In the genomic region with DNA sequence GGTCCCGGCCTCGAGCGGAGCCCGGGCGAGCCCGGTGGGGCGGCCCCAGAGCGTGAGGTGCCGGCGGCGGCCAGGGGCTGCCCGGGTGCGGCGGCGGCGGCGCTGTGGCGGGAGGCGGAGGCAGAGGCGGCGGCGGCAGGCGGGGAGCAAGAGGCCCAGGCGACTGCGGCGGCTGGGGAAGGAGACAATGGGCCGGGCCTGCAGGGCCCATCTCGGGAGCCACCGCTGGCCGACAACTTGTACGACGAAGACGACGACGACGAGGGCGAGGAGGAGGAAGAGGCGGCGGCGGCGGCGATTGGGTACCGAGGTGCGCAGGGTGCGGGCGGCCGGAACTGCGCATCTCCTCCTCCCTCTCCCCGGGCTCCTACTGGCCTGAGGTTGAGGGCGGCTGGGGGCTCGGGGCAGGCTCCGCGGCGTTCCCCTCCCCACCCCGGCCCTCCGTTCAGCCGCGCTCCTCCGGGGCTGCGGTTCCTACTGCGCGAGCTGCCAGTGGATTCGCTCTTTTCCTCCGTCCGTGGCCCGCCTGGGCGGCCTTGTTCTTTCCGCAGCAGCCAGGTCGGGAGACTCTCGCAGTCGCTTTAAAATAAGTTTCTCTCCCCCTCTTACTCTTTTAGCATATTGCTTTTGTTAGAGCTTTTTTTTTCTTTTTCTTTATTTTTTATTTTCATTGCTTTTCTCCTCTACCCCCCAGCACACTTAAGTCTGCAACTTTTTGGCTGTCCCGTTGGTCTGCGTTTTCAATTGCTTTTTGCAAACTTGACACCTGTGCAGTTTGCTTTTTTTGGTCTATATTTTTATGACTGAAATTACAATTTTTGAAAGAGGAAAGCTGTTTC, we compare ENCODE assay signal across 8 cellular contexts. TPM values are rescaled to one million over a fixed set of nuclear protein-coding genes. Genes with fewer than 3 reads are reported as not detected.
A peak's percentile ranks its signal among the peaks of the same experiment; 100 is the strongest.
DNase-seq lines count a peak whose midpoint lies in the region; ATAC-seq and TF ChIP-seq lines count a peak whose summit lies in the region.

No MANE protein-coding gene starts in this region.

- H3K27ac Mint-ChIP-seq in activated CD4-positive, alpha-beta memory T cell treated with anti-CD3 and anti-CD28 coated beads, Interleukin-2, amount 10 ng/mL, durations not matched to agents 7 days and 5 days, result peak overlapping the region; percentile 90

- no peaks in the 10 kb centered on the region for H3K27me3 ChIP-seq in BJ (ENCODE audit: control insufficient read depth, insufficient read depth, low read length)
- no peaks in the 10 kb centered on the region for H3K27me3 ChIP-seq in duodenal mucosa (ENCODE audit: control insufficient read depth in 1 of 2, insufficient read depth in 2 of 2, low read length in 2 of 2)

- peak overlapping the region; percentile 67 for H3K4me3 ChIP-seq in BJ (ENCODE audit: low read depth, low read length)
- H3K4me3 ChIP-seq in duodenal mucosa (ENCODE audit: low read depth in 1 of 2, low read length in 2 of 2), result peak overlapping the region; percentile 88 to 93
- H3K4me3 ChIP-seq in lower leg skin (ENCODE audit: low read depth, poor library complexity, severe bottlenecking), result peak overlapping the region; percentile 59

- POLR2A ChIA-PET in BJ (lab: Charles Lee), result no interaction called here
- POLR2A ChIA-PET in activated CD4-positive, alpha-beta memory T cell treated with anti-CD3 and anti-CD28 coated beads, Interleukin-2, amount 10 ng/mL, durations not matched to agents 7 days and 5 days (lab: Charles Lee), result interaction anchor here (0.6 to 5.9 kb wide), 26 partner anchors 10 to 835 kb away, joined by 3 to 55 read pairs (median 3); partner anchors contain the start of genes HNRNPH3 and PBLD

- 0% methylated on average over 23 to 47 of the region's 73 CpGs for WGBS in lower leg skin, 2 donors

- peaks cover 41% of the 10 kb centered on the region for H3K36me3 Mint-ChIP-seq in activated CD4-positive, alpha-beta memory T cell treated with anti-CD3 and anti-CD28 coated beads, Interleukin-2, amount 10 ng/mL, durations not matched to agents 7 days and 5 days (ENCODE audit: low read depth)

- H3K36me3 ChIP-seq in BJ (ENCODE audit: control insufficient read depth, insufficient read depth, low read length), result peaks cover 5% of the 10 kb centered on the region
- H3K36me3 ChIP-seq in duodenal mucosa (ENCODE audit: control insufficient read depth in 1 of 2, insufficient read depth in 2 of 2, low read length in 2 of 2), result peaks cover 13 to 25% of the 10 kb centered on the region in 2 donors

- H3K9me3 ChIP-seq in duodenal mucosa (ENCODE audit: control insufficient read depth in 1 of 2, low read length in 2 of 2), result no peaks in the 10 kb centered on the region

- TF ChIP-seq CTCF in BJ (IDR thresholded peaks at IDR 0.05; ENCODE audit: insufficient read depth, low read depth, low read length) (no peak), lower leg skin (IDR thresholded peaks at IDR 0.05) (no peak)

- CTCF ChIA-PET in BJ (lab: Yijun Ruan, JAX), result interaction anchor here (0.7 to 0.9 kb wide), 2 partner anchors 9 to 271 kb away, joined by 3 to 4 read pairs; no protein-coding TSS in a partner anchor
- CTCF ChIA-PET in activated CD4-positive, alpha-beta memory T cell treated with anti-CD3 and anti-CD28 coated beads, Interleukin-2, amount 10 ng/mL, durations not matched to agents 7 days and 5 days (lab: Charles Lee), result interaction anchor here (1.0 to 3.4 kb wide), 5 partner anchors 29 to 270 kb away, joined by 5 to 22 read pairs (median 6); no protein-coding TSS in a partner anchor

- no peak for TF ChIP-seq POLR2A in lower leg skin (IDR thresholded peaks at IDR 0.05)

- peak overlapping the region; percentile 87 for H3K27ac ChIP-seq in duodenal mucosa (ENCODE audit: low read depth, low read length)

- peak overlapping the region; percentile 94 for H3K4me3 Mint-ChIP-seq in activated CD4-positive, alpha-beta memory T cell treated with anti-CD3 and anti-CD28 coated beads, Interleukin-2, amount 10 ng/mL, durations not matched to agents 7 days and 5 days

- intact Hi-C loops in lower leg skin (cut with DNase I; ENCODE audit: low total_unique reads), result no loop called here

- DNase-seq in BJ (ENCODE audit: low read depth), result peak; percentile 25
- peak; percentile 76 for DNase-seq in NCI-H774 (lab: John Stamatoyannopoulos, UW)
- DNase-seq in activated CD4-positive, alpha-beta memory T cell treated with anti-CD3 and anti-CD28 coated beads, Interleukin-2, amount 10 ng/mL, durations not matched to agents 7 days and 5 days, result peak; percentile 83
- DNase-seq in lower leg skin (ENCODE audit: low spot score in 2 of 2), result peak; percentile 79 to 95
- peak; percentile 78 for DNase-seq in stimulated activated CD4-positive, alpha-beta T cell treated with anti-CD3 and anti-CD28 coated beads, Interleukin-4, amount 100 ng/mL, for 24 hours

- no peaks in the 10 kb centered on the region for H3K9me3 Mint-ChIP-seq in activated CD4-positive, alpha-beta memory T cell treated with anti-CD3 and anti-CD28 coated beads, Interleukin-2, amount 10 ng/mL, durations not matched to agents 7 days and 5 days

- H3K4me1 ChIP-seq in duodenal mucosa (ENCODE audit: control insufficient read depth in 1 of 2, insufficient read depth in 2 of 2, low read length in 2 of 2), result peaks cover 6 to 15% of the 10 kb centered on the region in 2 donors

- H3K27me3 Mint-ChIP-seq in activated CD4-positive, alpha-beta memory T cell treated with anti-CD3 and anti-CD28 coated beads, Interleukin-2, amount 10 ng/mL, durations not matched to agents 7 days and 5 days, result no peaks in the 10 kb centered on the region

- H3K4me1 Mint-ChIP-seq in activated CD4-positive, alpha-beta memory T cell treated with anti-CD3 and anti-CD28 coated beads, Interleukin-2, amount 10 ng/mL, durations not matched to agents 7 days and 5 days, result peaks cover 40% of the 10 kb centered on the region

- H3K9ac ChIP-seq in duodenal mucosa (ENCODE audit: low read depth in 1 of 2, low read length in 2 of 2), result peak overlapping the region; percentile 72 to 81

- ATAC-seq in GM19324 (IDR thresholded peaks at IDR 0.05; ENCODE audit: low FRiP score, unreplicated experiment), result peak; percentile 65
- peak; percentile 58 for ATAC-seq in HG03442 (IDR thresholded peaks at IDR 0.05; ENCODE audit: unreplicated experiment)

RNA-seq across cellular contexts. Expression of gene SIRT1, which starts 0.6 kb away (rescaled TPM):
- polyA plus RNA-seq in BJ (2011; rRNA removed), result 4.8 and 10.1 TPM in 2 replicates
- polyA minus RNA-seq in BJ (2011; rRNA and poly(A)+ RNA removed), result 2.6 and 2.7 TPM in 2 replicates
- total RNA-seq in activated CD4-positive, alpha-beta memory T cell treated with anti-CD3 and anti-CD28 coated beads, Interleukin-2, amount 10 ng/mL, durations not matched to agents 7 days and 5 days, result 10 to 100 TPM; 25.8 to 28.5 TPM
- total RNA-seq in lower leg skin, result 10 to 100 TPM; 17.6 to 23.1 (median 19.4) TPM

RNA-seq across cellular contexts. Expression of gene DNAJC12, which starts 47.1 kb away (rescaled TPM):
- 0.13 and 0.42 TPM in 2 replicates for polyA plus RNA-seq in BJ (2011; rRNA removed)
- not detected in 2 replicates for polyA minus RNA-seq in BJ (2011; rRNA and poly(A)+ RNA removed)
- total RNA-seq in activated CD4-positive, alpha-beta memory T cell treated with anti-CD3 and anti-CD28 coated beads, Interleukin-2, amount 10 ng/mL, durations not matched to agents 7 days and 5 days, result 1 to 10 TPM; 4.1 to 6.1 TPM
- under 1 TPM in 1 of 4 donors, not detected in 3; 0.49 TPM for total RNA-seq in lower leg skin

Comparison
In these comparisons a context has a peak if more than half of its experiments do, and no peak if none do; other contexts are left out.
1. Peak in every context shown above with its lines: DNase-seq, ATAC-seq, H3K4me3 ChIP-seq and H3K27ac ChIP-seq.
2. DNase-seq: peak in every context shown above with its lines; median percentile 87 in lower leg skin; 83 in activated CD4-positive, alpha-beta memory T cell treated with anti-CD3 and anti-CD28 coated beads, Interleukin-2, amount 10 ng/mL, durations not matched to agents 7 days and 5 days; 78 in stimulated activated CD4-positive, alpha-beta T cell treated with anti-CD3 and anti-CD28 coated beads, Interleukin-4, amount 100 ng/mL, for 24 hours; 76 in NCI-H774; 25 in BJ.